34 cellular contexts compared by ENCODE assay signal in genomic region chr6:88970301-88970700, GRCh38.
"Had no signal": no experiment of that assay in that cellular context is flagged by ENCODE, and none has a peak within 500 bp of the region (broad histone marks: within the 10 kb centered on the region; RNA-seq: fewer than 3 reads in every experiment).

No MANE protein-coding gene starts in this region.

- H3K4me3 ChIP-seq: MG63 had no signal

- H3K9ac ChIP-seq: KMS-11 had no signal

- DNase-seq: Karpas-422, Kasumi-1, MG63, MM.1S, MV-4-11, NCI-H1048, NCI-H1092, NCI-H1092 treated with DMSO at 0.1 percent for 48 hours, NCI-H1105, NCI-H1105 treated with DMSO at 0.1 percent for 48 hours, NCI-H1417, NCI-H1417 treated with DMSO at 0.1 percent for 48 hours, NCI-H1436, NCI-H1436 treated with DMSO at 0.1 percent for 48 hours, NCI-H146, NCI-H1694, NCI-H1694 treated with DMSO at 0.1 percent for 48 hours, NCI-H187, NCI-H187 treated with DMSO at 0.1 percent for 48 hours, NCI-H1930, NCI-H2029, NCI-H2029 treated with DMSO at 0.1 percent for 48 hours, NCI-H2081, NCI-H2081 treated with DMSO at 0.1 percent for 48 hours, NCI-H2107, NCI-H2171, NCI-H2171 treated with DMSO at 0.1 percent for 48 hours, NCI-H2227 treated with DMSO at 0.1 percent for 48 hours, NCI-H226, NCI-H345, NCI-H446, NCI-H446 treated with DMSO at 0.1 percent for 48 hours, NCI-H510A had no signal

- H3K4me2 ChIP-seq: KMS-11 had no signal

- H3K27ac ChIP-seq: KMS-11 had no signal

- H3K27me3 ChIP-seq: MG63 had no signal

- H3K36me3 ChIP-seq: MG63 had no signal
